ENCODE assay signal across 1 cellular context in genomic region chr17:48529191-48529979, GRCh38.
TF ChIP-seq lines count a peak whose summit lies in the region.

No MANE protein-coding gene starts in this region.

TF ChIP-seq in WTC11, 78 proteins besides CTCF, POLR2A, EP300 and RAD21:
- TF ChIP-seq ZNF232 (CRISPR knock-in tag; IDR thresholded peaks at IDR 0.05) (no peak), E2F5 (CRISPR knock-in tag; IDR thresholded peaks at IDR 0.05) (no peak), FOXP4 (CRISPR knock-in tag; IDR thresholded peaks at IDR 0.05) (no peak), ZMAT4 (CRISPR knock-in tag; IDR thresholded peaks at IDR 0.05) (no peak), ZBTB43 (CRISPR knock-in tag; IDR thresholded peaks at IDR 0.05) (no peak), ZNF425 (CRISPR knock-in tag; conservative IDR thresholded peaks at IDR 0.05) (no peak), ZNF416 (CRISPR knock-in tag; IDR thresholded peaks at IDR 0.05) (no peak), RORB (CRISPR knock-in tag; IDR thresholded peaks at IDR 0.05) (no peak), ZNF396 (CRISPR knock-in tag; IDR thresholded peaks at IDR 0.05; ENCODE audit: borderline replicate concordance) (no peak), FOXK1 (CRISPR knock-in tag; IDR thresholded peaks at IDR 0.05) (no peak), AFF4 (CRISPR knock-in tag; IDR thresholded peaks at IDR 0.05; ENCODE audit: borderline replicate concordance) (no peak), OVOL2 (CRISPR knock-in tag; IDR thresholded peaks at IDR 0.05; ENCODE audit: borderline replicate concordance) (no peak), CDX4 (CRISPR knock-in tag; IDR thresholded peaks at IDR 0.05; ENCODE audit: borderline replicate concordance) (no peak), IRF2 (CRISPR knock-in tag; IDR thresholded peaks at IDR 0.05; ENCODE audit: borderline replicate concordance, low read depth) (no peak), ZSCAN18 (CRISPR knock-in tag; IDR thresholded peaks at IDR 0.05) (no peak), NR2C2 (CRISPR knock-in tag; IDR thresholded peaks at IDR 0.05) (no peak), CREB1 (CRISPR knock-in tag; IDR thresholded peaks at IDR 0.05) (no peak), HMGXB4 (CRISPR knock-in tag; IDR thresholded peaks at IDR 0.05) (no peak)
